In the genomic region with DNA sequence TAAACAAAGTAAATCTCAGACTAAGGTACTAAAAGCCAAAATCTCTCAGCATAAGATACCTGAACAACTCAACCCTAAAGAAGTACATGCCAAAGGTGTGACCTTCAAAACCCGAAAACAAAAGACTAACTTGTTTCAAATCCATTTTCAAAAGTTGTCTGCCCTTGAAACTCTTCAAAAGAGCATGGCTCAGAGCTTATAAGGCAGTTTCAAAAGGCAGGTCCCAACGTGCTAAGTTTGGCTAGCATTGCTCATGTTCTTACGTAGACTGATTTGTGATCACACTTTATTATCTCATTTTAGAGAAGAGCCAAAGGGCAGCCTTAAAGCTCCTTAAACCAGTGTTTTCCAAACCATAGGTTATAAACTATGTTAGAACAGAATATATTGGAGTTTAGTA, we compare ENCODE assay signal across 27 cellular contexts.
DNase-seq lines count a peak whose midpoint lies in the region; ATAC-seq, FAIRE-seq and TF ChIP-seq lines count a peak whose summit lies in the region.
"Had no signal": no experiment of that assay in that cellular context is flagged by ENCODE, and none has a peak within 500 bp of the region (broad histone marks: within the 10 kb centered on the region; RNA-seq: fewer than 3 reads in every experiment).

No MANE protein-coding gene starts in this region.

- H3K4me1 ChIP-seq in breast epithelium (no peaks in the 10 kb centered on the region), H1 (replicated peaks in 1 of 4; ENCODE audit: control insufficient read depth in 3 of 4, insufficient read depth in 4 of 4, low read length in 3 of 4) (no peaks in the 10 kb centered on the region), prostate gland (replicated peaks) (no peaks in the 10 kb centered on the region), transverse colon (no peaks in the 10 kb centered on the region)

- TF ChIP-seq CTCF in MCF 10A (IDR thresholded peaks at IDR 0.05; ENCODE audit: unreplicated experiment) (no peak), breast epithelium (IDR thresholded peaks at IDR 0.05) (no peak), H1 (IDR thresholded peaks at IDR 0.05; ENCODE audit: control extremely low read depth in 1 of 3, insufficient read depth in 1 of 3, low read depth in 1 of 3, low read length in 3 of 3) (no peak), prostate gland (IDR thresholded peaks at IDR 0.05) (no peak), transverse colon (IDR thresholded peaks at IDR 0.05) (no peak)

- no peak overlapping the region for H3K18ac ChIP-seq in H1 (ENCODE audit: extremely low read depth, low read length)

- H3K14ac ChIP-seq in H1 (ENCODE audit: insufficient read length), result no peak overlapping the region

- H3K23me2 ChIP-seq in H1 (ENCODE audit: low read depth, low read length), result no peaks in the 10 kb centered on the region

- H4K8ac ChIP-seq in H1 (ENCODE audit: extremely low read depth, insufficient read depth, low read length), result no peak overlapping the region

- CTCF ChIA-PET in MCF 10A (lab: Yijun Ruan, JAX), result interaction anchor here (0.8 kb wide), 1 partner anchor 32 kb away, joined by 3 read pairs; no protein-coding TSS in a partner anchor
- CTCF ChIA-PET in H1 (lab: Charles Lee; ENCODE audit: partially characterized antibody), result interaction anchor here (1.4 to 2.8 kb wide), 2 partner anchors 31 to 60 kb away, joined by 3 to 12 read pairs; no protein-coding TSS in a partner anchor

- H3K9ac ChIP-seq in H1 (replicated peaks in 1 of 4; ENCODE audit: extremely low read depth in 1 of 4, low read depth in 3 of 4, low read length in 3 of 4), result no peak overlapping the region

- no peak for ATAC-seq in activated CD4-positive, CD25-positive, alpha-beta regulatory T cell treated with anti-CD3 and anti-CD28 coated beads, Interleukin-2, amount 50 U/mL, for 24 hours
- ATAC-seq: CD8-positive, alpha-beta T cell; left colon; naive thymus-derived CD4-positive, alpha-beta T cell; SK-N-SH treated with all-trans-retinoic acid at 6 μM for 48 hours had no signal

- FAIRE-seq in H1 (lab: Jason Lieb, UNC), result peak; percentile 62
- FAIRE-seq: A204.1, G401.6, urothelium cell line had no signal

- no peak for TF ChIP-seq EP300 in H1 (IDR thresholded peaks at IDR 0.05; ENCODE audit: borderline replicate concordance in 1 of 2, low read depth in 2 of 2, low read length in 2 of 2)
- TF ChIP-seq EP300 in transverse colon (IDR thresholded peaks at IDR 0.05; ENCODE audit: low read depth), result no peak

- no peak overlapping the region for H2BK20ac ChIP-seq in H1 (ENCODE audit: low read length)

- H3K27ac Mint-ChIP-seq in MCF 10A (ENCODE audit: low read depth, unreplicated experiment), result peak overlapping the region; percentile 73
- H3K27ac Mint-ChIP-seq: activated CD4-positive, alpha-beta T cell treated with anti-CD3 and anti-CD28 coated beads, Interleukin-2, amount 10 ng/mL, durations not matched to agents 7 days and 5 days; activated naive CD4-positive, alpha-beta T cell treated with anti-CD3 and anti-CD28 coated beads, Interleukin-2, amount 50 U/mL, for 24 hours; CD8-positive, alpha-beta T cell; dendritic cell treated with granulocyte-macrophage colony-stimulating factor and Interleukin-4, amounts not matched to agents 40 ng/mL and 50 ng/mL, for 4 days; naive thymus-derived CD4-positive, alpha-beta T cell had no signal

- TF ChIP-seq POLR2A in breast epithelium (IDR thresholded peaks at IDR 0.05), result no peak
- no peak for TF ChIP-seq POLR2A in H1 (IDR thresholded peaks at IDR 0.05; ENCODE audit: control extremely low read depth in 1 of 2, low read depth in 2 of 2, low read length in 2 of 2)
- TF ChIP-seq POLR2A in prostate gland (IDR thresholded peaks at IDR 0.05), result no peak
- no peak for TF ChIP-seq POLR2A in transverse colon (IDR thresholded peaks at IDR 0.05)

- peaks cover 25% of the 10 kb centered on the region for H3K36me3 Mint-ChIP-seq in MCF 10A (ENCODE audit: insufficient read depth, unreplicated experiment)
- H3K36me3 Mint-ChIP-seq: activated naive CD4-positive, alpha-beta T cell treated with anti-CD3 and anti-CD28 coated beads, Interleukin-2, amount 50 U/mL, for 24 hours; CD8-positive, alpha-beta T cell; naive thymus-derived CD4-positive, alpha-beta T cell had no signal

- H2AFZ ChIP-seq in H1 (ENCODE audit: low read length), result no peak overlapping the region

- no peak overlapping the region for H3K23ac ChIP-seq in H1 (ENCODE audit: insufficient read length)

- DNase-seq in MCF 10A (ENCODE audit: unreplicated experiment) (peak; percentile 61), breast epithelium (ENCODE audit: low spot score in 2 of 2) (no peak), NCI-H1105 treated with DMSO at 0.1 percent for 48 hours (lab: John Stamatoyannopoulos, UW) (peak; percentile 45), H1 (ENCODE audit: low read depth in 1 of 2, low spot score in 2 of 2) (no peak), prostate gland (ENCODE audit: low spot score) (peak; percentile 19), transverse colon (no peak), cortex of kidney (lab: John Stamatoyannopoulos, UW) (no peak)
- DNase-seq: activated CD4-positive, alpha-beta T cell treated with anti-CD3 and anti-CD28 coated beads, Interleukin-2, amount 10 ng/mL, durations not matched to agents 7 days and 5 days; CD8-positive, alpha-beta T cell; DMS53; left colon; naive thymus-derived CD4-positive, alpha-beta T cell; NCI-H1436 treated with DMSO at 0.1 percent for 48 hours; NCI-H748 treated with DMSO at 0.1 percent for 48 hours; nucleus accumbens; RPMI8226; stimulated activated CD4-positive, alpha-beta T cell treated with anti-CD3 and anti-CD28 coated beads, Interleukin-1b, Interleukin-23, amount 100 ng/mL, for 48 hours had no signal

- no peak overlapping the region for H2BK15ac ChIP-seq in H1 (ENCODE audit: low read length)

- H3K4me3 Mint-ChIP-seq in MCF 10A (ENCODE audit: unreplicated experiment), result peak overlapping the region; percentile 24
- H3K4me3 Mint-ChIP-seq: activated CD4-positive, alpha-beta T cell treated with anti-CD3 and anti-CD28 coated beads, Interleukin-2, amount 10 ng/mL, durations not matched to agents 7 days and 5 days; activated naive CD4-positive, alpha-beta T cell treated with anti-CD3 and anti-CD28 coated beads, Interleukin-2, amount 50 U/mL, for 24 hours; CD8-positive, alpha-beta T cell; dendritic cell treated with granulocyte-macrophage colony-stimulating factor and Interleukin-4, amounts not matched to agents 40 ng/mL and 50 ng/mL, for 4 days; naive thymus-derived CD4-positive, alpha-beta T cell had no signal

- in situ Hi-C loops in transverse colon (cut with MboI; ENCODE audit: low pct_ligation_motif_present in 1 of 4, low pct_unique_long_range_greater_than_20kb in 1 of 4, low sequenced_read_pairs in 3 of 4), result no loop called here

- POLR2A ChIA-PET in MCF 10A (lab: Yijun Ruan, JAX), result interaction anchor here (0.6 to 1.4 kb wide), 7 partner anchors 10 to 687 kb away, joined by 3 to 4 read pairs (median 3); no protein-coding TSS in a partner anchor
- POLR2A ChIA-PET in H1 (lab: Charles Lee; ENCODE audit: partially characterized antibody), result interaction anchor here (0.6 kb wide), 1 partner anchor 11 kb away, joined by 3 read pairs; no protein-coding TSS in a partner anchor

- H3K27me3 ChIP-seq in breast epithelium (no peaks in the 10 kb centered on the region), H1 (replicated peaks in 1 of 4; ENCODE audit: control insufficient read depth in 3 of 4, extremely low read depth in 1 of 4, insufficient read depth in 3 of 4, low read length in 3 of 4) (no peaks in the 10 kb centered on the region), prostate gland (replicated peaks; ENCODE audit: insufficient read depth) (no peaks in the 10 kb centered on the region), transverse colon (no peaks in the 10 kb centered on the region)
- H3K27me3 ChIP-seq: cardiac muscle cell had no signal

- BruUV-seq in MCF 10A (replicated peaks; lab: Mats Ljungman, UMichigan), result no TSS peak

- no peak for TF ChIP-seq RAD21 in H1 (IDR thresholded peaks at IDR 0.05 in 1 of 2, conservative IDR thresholded peaks at IDR 0.05 in 1 of 2; ENCODE audit: low read depth in 2 of 2, low read length in 2 of 2)

- H3K79me2 ChIP-seq in H1 (ENCODE audit: control insufficient read depth in 1 of 2, insufficient read depth in 2 of 2, low read length in 2 of 2), result no peaks in the 10 kb centered on the region

- no peak overlapping the region for H3K4me2 ChIP-seq in H1 (ENCODE audit: insufficient read depth in 1 of 2, low read depth in 2 of 2, low read length in 2 of 2)

- H3K27ac ChIP-seq in breast epithelium (no peak overlapping the region), H1 (ENCODE audit: low read depth, low read length) (no peak overlapping the region), prostate gland (no peak overlapping the region), transverse colon (no peak overlapping the region)
- H3K27ac ChIP-seq: cardiac muscle cell, skin epidermis, VCaP had no signal

- no peak overlapping the region for H2BK12ac ChIP-seq in H1 (ENCODE audit: low read depth, low read length)

- intact Hi-C loops in MCF 10A (cut with micrococcal nuclease), result no loop called here
- intact Hi-C loops in breast epithelium (cut with DNase I; ENCODE audit: low total_unique reads), result no loop called here
- intact Hi-C loops in prostate gland (cut with DNase I), result no loop called here
- intact Hi-C loops in transverse colon (cut with DNase I; ENCODE audit: low total_unique reads), result loop anchor here (5.0 kb wide), 1 partner anchor 1479 kb away; no protein-coding TSS in a partner anchor

- no peak overlapping the region for H2BK5ac ChIP-seq in H1 (ENCODE audit: low read depth, low read length)

- no peak overlapping the region for H2AK5ac ChIP-seq in H1 (ENCODE audit: low read depth, low read length)

- no peaks in the 10 kb centered on the region for H3K27me3 Mint-ChIP-seq in MCF 10A (ENCODE audit: insufficient read depth, unreplicated experiment)
- H3K27me3 Mint-ChIP-seq: dendritic cell treated with granulocyte-macrophage colony-stimulating factor and Interleukin-4, amounts not matched to agents 40 ng/mL and 50 ng/mL, for 4 days had no signal

- 85% methylated on average over 3 of the region's 3 CpGs; no CpG with 5 or more reads in 1 of the 2 experiments for WGBS in H1 (ENCODE audit: extremely low coverage in 1 of 2, insufficient coverage in 1 of 2, insufficient read length in 1 of 2, insufficient replicate concordance in 2 of 2, low coverage in 1 of 2, low lambda C conversion rate in 2 of 2, missing lambda C conversion rate in 1 of 2), 2 experiments
- WGBS in prostate gland, result 49% methylated on average over 3 of the region's 3 CpGs
- 68 to 73% methylated on average over 3 of the region's 3 CpGs for WGBS in transverse colon (ENCODE audit: low coverage in 1 of 2), 2 donors

- H3K9me3 Mint-ChIP-seq in MCF 10A (ENCODE audit: unreplicated experiment), result no peaks in the 10 kb centered on the region
- H3K9me3 Mint-ChIP-seq: activated CD4-positive, alpha-beta T cell treated with anti-CD3 and anti-CD28 coated beads, Interleukin-2, amount 10 ng/mL, durations not matched to agents 7 days and 5 days; CD8-positive, alpha-beta T cell; dendritic cell treated with granulocyte-macrophage colony-stimulating factor and Interleukin-4, amounts not matched to agents 40 ng/mL and 50 ng/mL, for 4 days had no signal

- H3K4me3 ChIP-seq in breast epithelium, result no peak overlapping the region
- H3K4me3 ChIP-seq in H1 (ENCODE audit: extremely low read depth in 1 of 4, insufficient read depth in 2 of 4, low read depth in 3 of 4, low read length in 4 of 4), result no peak overlapping the region
- H3K4me3 ChIP-seq in prostate gland, result no peak overlapping the region
- no peak overlapping the region for H3K4me3 ChIP-seq in transverse colon
- H3K4me3 ChIP-seq: cardiac muscle cell, skin epidermis had no signal

- H4K20me1 ChIP-seq in H1 (replicated peaks in 1 of 2; ENCODE audit: control insufficient read depth in 1 of 2, insufficient read depth in 2 of 2, low read length in 2 of 2), result no peaks in the 10 kb centered on the region

- H3K4me1 Mint-ChIP-seq in MCF 10A (ENCODE audit: insufficient read depth, unreplicated experiment), result peaks cover 12% of the 10 kb centered on the region
- H3K4me1 Mint-ChIP-seq: activated CD4-positive, alpha-beta T cell treated with anti-CD3 and anti-CD28 coated beads, Interleukin-2, amount 10 ng/mL, durations not matched to agents 7 days and 5 days; activated naive CD4-positive, alpha-beta T cell treated with anti-CD3 and anti-CD28 coated beads, Interleukin-2, amount 50 U/mL, for 24 hours; naive thymus-derived CD4-positive, alpha-beta T cell had no signal

- H4K91ac ChIP-seq in H1 (replicated peaks; ENCODE audit: insufficient read length, low read length), result no peak overlapping the region

- no peak overlapping the region for H2BK120ac ChIP-seq in H1 (replicated peaks; ENCODE audit: low read depth, low read length)

- H3K4ac ChIP-seq in H1 (replicated peaks; ENCODE audit: insufficient read length, low read depth, low read length), result no peak overlapping the region

- no peaks in the 10 kb centered on the region for H3K79me1 ChIP-seq in H1 (ENCODE audit: low read depth, low read length)

- H4K5ac ChIP-seq in H1 (ENCODE audit: insufficient read length, low read depth, low read length), result no peak overlapping the region

- H3K56ac ChIP-seq in H1 (replicated peaks; ENCODE audit: insufficient read length, low read depth, low read length), result no peak overlapping the region

- no peaks in the 10 kb centered on the region for H3K9me3 ChIP-seq in breast epithelium
- no peaks in the 10 kb centered on the region for H3K9me3 ChIP-seq in H1 (ENCODE audit: insufficient read depth in 2 of 2, low read depth in 1 of 2, low read length in 1 of 2)
- H3K9me3 ChIP-seq in prostate gland, result no peaks in the 10 kb centered on the region
- no peaks in the 10 kb centered on the region for H3K9me3 ChIP-seq in transverse colon

- H3K36me3 ChIP-seq in breast epithelium (no peaks in the 10 kb centered on the region), H1 (ENCODE audit: control insufficient read depth in 2 of 4, insufficient read depth in 4 of 4, low read length in 3 of 4) (peaks cover 4 to 12% (median 10%) of the 10 kb centered on the region in 4 experiments; a peak in 7 of 8 replicates), prostate gland (no peaks in the 10 kb centered on the region), transverse colon (no peaks in the 10 kb centered on the region)

Comparison
In these comparisons a context has a peak if more than half of its experiments do, and no peak if none do; other contexts are left out.
1. DNase-seq: peak in MCF 10A (single experiment), NCI-H1105 treated with DMSO at 0.1 percent for 48 hours (single experiment) and prostate gland (single experiment); none in breast epithelium (0 of 2), H1 (0 of 2), transverse colon (single experiment) and cortex of kidney (single experiment).